ENCODE assay signal across 8 cellular contexts in the genomic region with DNA sequence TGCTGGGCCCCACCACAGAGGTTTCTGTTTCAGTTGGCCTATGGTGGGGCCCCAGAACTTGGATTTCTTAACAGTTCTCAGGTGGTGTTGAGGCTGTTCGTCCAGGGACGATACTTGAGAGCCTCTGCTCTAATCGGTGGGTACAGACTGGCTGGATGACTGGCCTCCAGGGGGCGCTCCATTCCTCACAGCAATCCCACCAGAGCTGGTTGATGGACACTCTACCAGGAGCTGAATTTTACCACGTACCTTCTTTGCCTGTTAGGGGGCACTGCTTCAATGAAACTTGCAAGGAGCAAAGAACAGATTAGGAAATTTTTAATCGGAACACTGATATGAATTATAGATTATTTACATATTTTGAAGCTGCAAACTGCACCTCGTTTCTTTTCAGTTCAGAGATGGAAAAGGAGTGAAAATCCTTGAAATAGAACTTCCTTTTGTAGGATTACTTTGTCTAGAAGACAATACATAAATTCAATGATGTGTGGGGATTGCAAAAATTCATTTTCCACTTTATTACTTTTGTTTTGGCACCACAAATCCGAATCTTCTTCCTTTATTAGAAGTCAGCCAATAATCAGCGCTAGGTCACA. TPM values are rescaled to one million over a fixed set of nuclear protein-coding genes. Genes with fewer than 3 reads are reported as not detected.
DNase-seq lines count a peak whose midpoint lies in the region; ATAC-seq and TF ChIP-seq lines count a peak whose summit lies in the region.

No MANE protein-coding gene starts in this region.

- intact Hi-C loops in right lobe of liver (cut with DNase I), result no loop called here

- TF ChIP-seq CTCF in AG04449 (IDR thresholded peaks at IDR 0.05; ENCODE audit: insufficient read depth, low read length, missing control alignments), result peak; percentile 75
- peak; percentile 86 for TF ChIP-seq CTCF in coronary artery (IDR thresholded peaks at IDR 0.05)
- TF ChIP-seq CTCF in right lobe of liver (IDR thresholded peaks at IDR 0.05), result peak; percentile 79 to 95 (median 92)

- WGBS in right lobe of liver (ENCODE audit: insufficient coverage, low coverage, low lambda C conversion rate, missing lambda C conversion rate), result 11% methylated on average over 9 of the region's 9 CpGs

- POLR2A ChIA-PET in AG04449 (lab: Yijun Ruan, JAX), result no interaction called here

- ATAC-seq in GM18861 (IDR thresholded peaks at IDR 0.05; ENCODE audit: unreplicated experiment) (peak; percentile 99), HG03060 (IDR thresholded peaks at IDR 0.05; ENCODE audit: low read depth, unreplicated experiment) (peak; percentile 100), right lobe of liver (peak; percentile 100)

- H3K4me1 ChIP-seq in right lobe of liver, result peaks cover 0 to 7% (median 0%) of the 10 kb centered on the region in 4 donors

- H3K27me3 ChIP-seq in right lobe of liver, result no peaks in the 10 kb centered on the region

- H3K36me3 ChIP-seq in right lobe of liver, result no peaks in the 10 kb centered on the region

- no peak overlapping the region for H3K4me3 ChIP-seq in AG04449 (ENCODE audit: low read depth, low read length)
- H3K4me3 ChIP-seq in coronary artery, result no peak overlapping the region
- H3K4me3 ChIP-seq in right lobe of liver, result no peak overlapping the region

- H3K27ac ChIP-seq in coronary artery (peak overlapping the region in 1 of 2 donors; percentile 16), right lobe of liver (no peak overlapping the region)

- no peaks in the 10 kb centered on the region for H3K9me3 ChIP-seq in right lobe of liver

- TF ChIP-seq POLR2A in right lobe of liver (IDR thresholded peaks at IDR 0.05), result no peak

- CTCF ChIA-PET in AG04449 (lab: Yijun Ruan, JAX), result interaction anchor here (0.6 to 3.8 kb wide), 55 partner anchors 9 to 307 kb away, joined by 3 to 53 read pairs (median 5); a partner anchor contains a TSS

- DNase-seq in AG04449 (ENCODE audit: low read depth, low spot score), result no peak
- DNase-seq in NCI-H2171 treated with DMSO at 0.1 percent for 48 hours (lab: John Stamatoyannopoulos, UW), result peak; percentile 75
- DNase-seq in activated CD4-positive, alpha-beta T cell treated with anti-CD3 and anti-CD28 coated beads for 48 hours, result peak; percentile 93
- peak; percentile 90 for DNase-seq in coronary artery (ENCODE audit: low spot score)
- DNase-seq in right lobe of liver, result peak; percentile 87 to 90 (median 88)
- DNase-seq in stimulated activated CD4-positive, alpha-beta T cell treated with anti-CD3 and anti-CD28 coated beads, TNF-alpha, amount 100 ng/mL, for 24 hours (ENCODE audit: low read depth in 3 of 3), result peak; percentile 81 to 87 (median 85)

RNA-seq across cellular contexts. Expression of a gene that starts 44.8 kb away (rescaled TPM):
- total RNA-seq in right lobe of liver, result 10 to 100 TPM in 4 of 6 experiments, 1 to 10 TPM in 2; 7.0 to 14.5 (median 10.5) TPM
